Comparison of ENCODE assay signal across 17 cellular contexts in the genomic region with DNA sequence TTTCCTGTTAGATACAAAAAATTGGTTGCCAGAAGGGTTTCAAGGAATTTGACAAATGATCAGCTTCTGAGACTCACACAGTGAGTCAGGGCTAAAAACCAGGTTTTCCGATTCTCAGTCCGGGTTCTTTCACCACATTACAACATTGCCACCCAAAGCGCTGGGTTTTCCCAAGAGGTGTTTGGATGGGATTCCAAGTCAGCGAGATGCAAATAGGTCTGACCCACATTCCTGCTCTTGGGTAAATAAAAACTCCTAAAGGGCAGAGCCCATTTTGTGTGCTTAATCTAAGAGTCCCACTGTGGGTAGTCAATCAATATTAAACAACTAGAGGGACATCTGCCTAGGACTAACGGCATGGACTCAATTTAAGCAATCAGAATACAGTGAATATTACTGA. TPM values are rescaled to one million over a fixed set of nuclear protein-coding genes. Genes with fewer than 3 reads are reported as not detected.
DNase-seq lines count a peak whose midpoint lies in the region; ATAC-seq and TF ChIP-seq lines count a peak whose summit lies in the region.
"Had no signal": no experiment of that assay in that cellular context is flagged by ENCODE, and none has a peak within 500 bp of the region (broad histone marks: within the 10 kb centered on the region; RNA-seq: fewer than 3 reads in every experiment).

No MANE protein-coding gene starts in this region.

- peak overlapping the region; percentile 88 for H3K27ac ChIP-seq in mesenchymal stem cell (ENCODE audit: low read length, poor library complexity, severe bottlenecking)
- H3K27ac ChIP-seq: PC-9, uterus had no signal

- DNase-seq in AG20443 (ENCODE audit: low spot score) (peak; percentile 43), NCI-H460 (ENCODE audit: extremely low read depth, low read depth) (peak; percentile 75), epithelial cell of proximal tubule (ENCODE audit: low read depth) (peak; percentile 99), mesenchymal stem cell (peak; percentile 27), DMS114 treated with DMSO at 0.1 percent for 48 hours (lab: John Stamatoyannopoulos, UW; ENCODE audit: unreplicated experiment) (no peak), sciatic nerve (ENCODE audit: low spot score) (no peak), NCI-H2081 treated with DMSO at 0.1 percent for 48 hours (lab: John Stamatoyannopoulos, UW) (no peak), NCI-H1930 (lab: John Stamatoyannopoulos, UW) (no peak)
- DNase-seq: activated CD4-positive, alpha-beta T cell treated with anti-CD3 and anti-CD28 coated beads for 48 hours; MG63; NCI-H345; PC-9; stimulated activated CD4-positive, alpha-beta T cell treated with anti-CD3 and anti-CD28 coated beads, Interleukin-15, amount 100 ng/mL, for 24 hours; T-helper 17 cell; uterus had no signal

- peaks cover 0 to 10% of the 10 kb centered on the region in 2 experiments for H3K27me3 ChIP-seq in mesenchymal stem cell (ENCODE audit: control insufficient read depth in 1 of 2, insufficient read depth in 1 of 2, low read length in 2 of 2)
- H3K27me3 ChIP-seq: MG63, uterus had no signal

- H2BK15ac ChIP-seq in mesenchymal stem cell (ENCODE audit: low read depth, poor library complexity, severe bottlenecking), result no peak overlapping the region

- peak overlapping the region; percentile 42 for H3K4me2 ChIP-seq in mesenchymal stem cell (ENCODE audit: low read length, poor library complexity, severe bottlenecking)
- H3K4me2 ChIP-seq: PC-9 had no signal

- no peak overlapping the region for H4K91ac ChIP-seq in mesenchymal stem cell (ENCODE audit: low read length)

- H3K79me1 ChIP-seq in mesenchymal stem cell (replicated peaks; ENCODE audit: low read length, poor library complexity, severe bottlenecking), result peaks cover 2% of the 10 kb centered on the region

- H3K4ac ChIP-seq in mesenchymal stem cell (ENCODE audit: low read depth in 1 of 2, low read length in 2 of 2), result no peak overlapping the region

- H3K9me3 ChIP-seq in mesenchymal stem cell (ENCODE audit: control insufficient read depth, low read length), result no peaks in the 10 kb centered on the region
- H3K9me3 ChIP-seq: MG63, uterus had no signal

- H3K4me3 ChIP-seq in epithelial cell of proximal tubule (ENCODE audit: low read depth, low read length), result no peak overlapping the region
- H3K4me3 ChIP-seq in mesenchymal stem cell (ENCODE audit: insufficient read depth in 1 of 2, low read depth in 1 of 2, low read length in 2 of 2), result no peak overlapping the region
- H3K4me3 ChIP-seq: MG63, PC-9, uterus had no signal

- H2AFZ ChIP-seq in mesenchymal stem cell (ENCODE audit: low read depth, low read length), result no peak overlapping the region
- H2AFZ ChIP-seq: PC-9 had no signal

- H4K8ac ChIP-seq in mesenchymal stem cell (ENCODE audit: low read length), result no peak overlapping the region

- no peak for ATAC-seq in sciatic nerve
- ATAC-seq: esophagus mucosa; natural killer cell treated with Interleukin-12 subunit alpha and Interleukin-12 subunit beta and Interleukin-15 and Interleukin-18, amount 100 ng/mL, for 72 hours; T-helper 17 cell had no signal

- 51% methylated on average over 5 of the region's 5 CpGs for WGBS in mesenchymal stem cell

- H3K36me3 ChIP-seq in mesenchymal stem cell (ENCODE audit: control insufficient read depth in 1 of 2, insufficient read depth in 2 of 2, low read depth in 1 of 2, low read length in 2 of 2), result no peaks in the 10 kb centered on the region
- H3K36me3 ChIP-seq: MG63, uterus had no signal

- no peak overlapping the region for H3K18ac ChIP-seq in mesenchymal stem cell (ENCODE audit: low read depth in 1 of 2, low read length in 2 of 2)

- no peak overlapping the region for H3K9ac ChIP-seq in mesenchymal stem cell (ENCODE audit: low read length)

- H2BK120ac ChIP-seq in mesenchymal stem cell (ENCODE audit: low read depth, low read length), result no peak overlapping the region

- H3K4me1 ChIP-seq in mesenchymal stem cell (ENCODE audit: control insufficient read depth, insufficient read depth, low read depth, low read length), result peaks cover 10% of the 10 kb centered on the region
- H3K4me1 ChIP-seq: uterus had no signal

- H3K14ac ChIP-seq in mesenchymal stem cell (ENCODE audit: low read length in 2 of 2), result no peak overlapping the region

- H2AK5ac ChIP-seq in mesenchymal stem cell (ENCODE audit: low read length, severe bottlenecking), result no peak overlapping the region

- intact Hi-C loops in sciatic nerve (cut with DNase I), result no loop called here

- H2BK12ac ChIP-seq in mesenchymal stem cell (ENCODE audit: low read length in 2 of 2), result no peak overlapping the region

- no peak for TF ChIP-seq CTCF in epithelial cell of proximal tubule (conservative IDR thresholded peaks at IDR 0.05; ENCODE audit: low read depth, low read length)

- H3K23ac ChIP-seq in mesenchymal stem cell (ENCODE audit: low read length in 2 of 2), result no peak overlapping the region

- no peak overlapping the region for H2BK5ac ChIP-seq in mesenchymal stem cell (ENCODE audit: low read depth, low read length, poor library complexity, severe bottlenecking)

RNA-seq across cellular contexts. Expression of a gene that starts 5.4 kb away (rescaled TPM):
- total RNA-seq in NCI-H460 (2014; rRNA removed; shearing (Covaris generic)), result 7.9 and 10.4 TPM in 2 replicates
- 29.3 and 63.1 TPM in 2 replicates for polyA plus RNA-seq in NCI-H460 (2014; cell fraction: nucleus; rRNA removed)
- total RNA-seq in epithelial cell of proximal tubule, result 6.5 and 12.2 TPM in 2 replicates
- polyA plus RNA-seq in mesenchymal stem cell (2013, experiment 1 of 2), result 7.6 TPM
- 6.9 TPM for polyA plus RNA-seq in mesenchymal stem cell (2013, experiment 2 of 2)
- 28.8 TPM for total RNA-seq in sciatic nerve

Comparison
In these comparisons a context has a peak if more than half of its experiments do, and no peak if none do; other contexts are left out.
1. DNase-seq: peak in AG20443 (single experiment), NCI-H460 (single experiment), epithelial cell of proximal tubule (single experiment) and mesenchymal stem cell (single experiment); none in DMS114 treated with DMSO at 0.1 percent for 48 hours (single experiment), sciatic nerve (single experiment), NCI-H2081 treated with DMSO at 0.1 percent for 48 hours (single experiment) and NCI-H1930 (0 of 2).